ENCODE assay signal across 1 cellular context in the genomic region with DNA sequence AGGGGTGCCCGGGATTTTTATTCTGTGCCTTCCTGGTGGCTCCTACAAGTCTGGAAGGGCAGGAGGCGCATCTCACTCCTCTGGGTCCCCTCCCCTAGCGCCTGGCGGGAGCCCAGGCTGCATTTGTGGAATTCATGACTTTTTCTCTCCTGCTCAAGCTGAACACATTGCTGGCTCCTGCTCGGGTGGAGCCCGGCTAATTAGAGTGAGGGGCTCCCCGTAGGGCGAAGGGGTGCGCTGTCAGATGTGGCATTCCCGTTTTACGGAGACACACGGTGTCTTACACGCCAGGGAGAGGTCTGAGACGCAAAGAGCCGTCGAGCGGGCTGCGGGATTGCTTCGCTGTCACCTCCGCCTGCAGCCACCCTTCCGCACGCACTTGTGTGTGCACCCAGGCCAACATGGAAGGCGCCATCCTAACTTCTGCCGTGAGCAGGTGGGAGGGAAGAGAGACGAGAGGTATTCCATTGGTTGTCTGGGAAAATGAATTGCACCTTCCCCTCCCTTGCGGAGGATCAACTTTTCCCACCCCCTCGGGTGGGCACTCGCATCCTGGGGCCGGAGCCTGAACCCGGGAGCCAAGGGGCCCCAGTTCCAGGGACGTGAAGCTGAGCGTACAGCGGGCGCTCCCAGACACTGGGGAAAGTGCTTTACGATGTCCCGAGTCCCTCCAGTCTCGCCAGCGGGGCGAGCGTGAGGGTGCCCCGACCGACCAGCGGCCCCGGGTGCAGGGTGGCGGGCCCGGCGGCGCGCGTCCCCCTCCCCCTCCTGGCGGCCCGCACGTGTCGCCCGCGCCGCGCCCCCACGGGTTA.
TF ChIP-seq lines count a peak whose summit lies in the region.

No MANE protein-coding gene starts in this region.

TF ChIP-seq in HepG2, 621 proteins besides CTCF, POLR2A, EP300 and RAD21:
- TF ChIP-seq, protein P1, sequence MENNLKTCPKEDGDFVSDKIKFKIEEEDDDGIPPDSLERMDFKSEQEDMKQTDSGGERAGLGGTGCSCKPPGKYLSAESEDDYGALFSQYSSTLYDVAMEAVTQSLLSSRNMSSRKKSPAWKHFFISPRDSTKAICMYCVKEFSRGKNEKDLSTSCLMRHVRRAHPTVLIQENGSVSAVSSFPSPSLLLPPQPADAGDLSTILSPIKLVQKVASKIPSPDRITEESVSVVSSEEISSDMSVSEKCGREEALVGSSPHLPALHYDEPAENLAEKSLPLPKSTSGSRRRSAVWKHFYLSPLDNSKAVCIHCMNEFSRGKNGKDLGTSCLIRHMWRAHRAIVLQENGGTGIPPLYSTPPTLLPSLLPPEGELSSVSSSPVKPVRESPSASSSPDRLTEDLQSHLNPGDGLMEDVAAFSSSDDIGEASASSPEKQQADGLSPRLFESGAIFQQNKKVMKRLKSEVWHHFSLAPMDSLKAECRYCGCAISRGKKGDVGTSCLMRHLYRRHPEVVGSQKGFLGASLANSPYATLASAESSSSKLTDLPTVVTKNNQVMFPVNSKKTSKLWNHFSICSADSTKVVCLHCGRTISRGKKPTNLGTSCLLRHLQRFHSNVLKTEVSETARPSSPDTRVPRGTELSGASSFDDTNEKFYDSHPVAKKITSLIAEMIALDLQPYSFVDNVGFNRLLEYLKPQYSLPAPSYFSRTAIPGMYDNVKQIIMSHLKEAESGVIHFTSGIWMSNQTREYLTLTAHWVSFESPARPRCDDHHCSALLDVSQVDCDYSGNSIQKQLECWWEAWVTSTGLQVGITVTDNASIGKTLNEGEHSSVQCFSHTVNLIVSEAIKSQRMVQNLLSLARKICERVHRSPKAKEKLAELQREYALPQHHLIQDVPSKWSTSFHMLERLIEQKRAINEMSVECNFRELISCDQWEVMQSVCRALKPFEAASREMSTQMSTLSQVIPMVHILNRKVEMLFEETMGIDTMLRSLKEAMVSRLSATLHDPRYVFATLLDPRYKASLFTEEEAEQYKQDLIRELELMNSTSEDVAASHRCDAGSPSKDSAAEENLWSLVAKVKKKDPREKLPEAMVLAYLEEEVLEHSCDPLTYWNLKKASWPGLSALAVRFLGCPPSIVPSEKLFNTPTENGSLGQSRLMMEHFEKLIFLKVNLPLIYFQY (CRISPR knock-in tag; IDR thresholded peaks at IDR 0.05; ENCODE audit: borderline replicate concordance), result no peak
- TF ChIP-seq MXI1 (IDR thresholded peaks at IDR 0.05; ENCODE audit: borderline replicate concordance, low read depth, low read length) (no peak), SKI (IDR thresholded peaks at IDR 0.05; ENCODE audit: partially characterized antibody) (no peak), SP4 (CRISPR knock-in tag; IDR thresholded peaks at IDR 0.05) (no peak), ZSCAN30 (CRISPR knock-in tag; IDR thresholded peaks at IDR 0.05) (no peak), ZNF510 (CRISPR knock-in tag; IDR thresholded peaks at IDR 0.05; ENCODE audit: low read depth) (no peak)
- TF ChIP-seq, protein P2, sequence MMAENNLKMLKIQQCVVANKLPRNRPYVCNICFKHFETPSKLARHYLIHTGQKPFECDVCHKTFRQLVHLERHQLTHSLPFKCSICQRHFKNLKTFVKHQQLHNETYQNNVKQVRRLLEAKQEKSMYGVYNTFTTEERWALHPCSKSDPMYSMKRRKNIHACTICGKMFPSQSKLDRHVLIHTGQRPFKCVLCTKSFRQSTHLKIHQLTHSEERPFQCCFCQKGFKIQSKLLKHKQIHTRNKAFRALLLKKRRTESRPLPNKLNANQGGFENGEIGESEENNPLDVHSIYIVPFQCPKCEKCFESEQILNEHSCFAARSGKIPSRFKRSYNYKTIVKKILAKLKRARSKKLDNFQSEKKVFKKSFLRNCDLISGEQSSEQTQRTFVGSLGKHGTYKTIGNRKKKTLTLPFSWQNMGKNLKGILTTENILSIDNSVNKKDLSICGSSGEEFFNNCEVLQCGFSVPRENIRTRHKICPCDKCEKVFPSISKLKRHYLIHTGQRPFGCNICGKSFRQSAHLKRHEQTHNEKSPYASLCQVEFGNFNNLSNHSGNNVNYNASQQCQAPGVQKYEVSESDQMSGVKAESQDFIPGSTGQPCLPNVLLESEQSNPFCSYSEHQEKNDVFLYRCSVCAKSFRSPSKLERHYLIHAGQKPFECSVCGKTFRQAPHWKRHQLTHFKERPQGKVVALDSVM (CRISPR knock-in tag; IDR thresholded peaks at IDR 0.05), result no peak
